30 cellular contexts compared by ENCODE assay signal in genomic region chr4:52619591-52619931, GRCh38.
"Had no signal": no experiment of that assay in that cellular context is flagged by ENCODE, and none has a peak within 500 bp of the region (broad histone marks: within the 10 kb centered on the region; RNA-seq: fewer than 3 reads in every experiment).

No MANE protein-coding gene starts in this region.

- ATAC-seq: activated T-cell treated with anti-CD3 and anti-CD28 coated beads, Interleukin-2, amount 50 U/mL, for 4 hours; Panc1; SK-N-SH treated with all-trans-retinoic acid at 6 μM for 48 hours had no signal

- H3K27ac Mint-ChIP-seq: activated CD4-positive, alpha-beta memory T cell treated with anti-CD3 and anti-CD28 coated beads for 36 hours; activated naive CD4-positive, alpha-beta T cell treated with anti-CD3 and anti-CD28 coated beads for 36 hours; activated naive CD8-positive, alpha-beta T cell; T-helper 1 cell treated with Interleukin-12 subunit alpha and Interleukin-12 subunit beta and Interleukin-4 antibody, amounts not matched to agents 30 μg/mL and 1 μg/mL, for 36 hours had no signal

- H3K4me3 Mint-ChIP-seq: activated CD4-positive, alpha-beta memory T cell treated with anti-CD3 and anti-CD28 coated beads for 36 hours; activated CD4-positive, alpha-beta T cell treated with anti-CD3 and anti-CD28 coated beads, Interleukin-2, amount 10 ng/mL, durations not matched to agents 7 days and 5 days; activated naive CD4-positive, alpha-beta T cell treated with anti-CD3 and anti-CD28 coated beads for 36 hours; activated naive CD8-positive, alpha-beta T cell; activated T-cell treated with anti-CD3 and anti-CD28 coated beads, Interleukin-2, amount 50 U/mL, for 4 hours; T-helper 1 cell treated with Interleukin-12 subunit alpha and Interleukin-12 subunit beta and Interleukin-4 antibody, amounts not matched to agents 30 μg/mL and 1 μg/mL, for 36 hours had no signal

- H3K27me3 Mint-ChIP-seq: activated CD4-positive, alpha-beta memory T cell treated with anti-CD3 and anti-CD28 coated beads for 36 hours; activated naive CD8-positive, alpha-beta T cell had no signal

- H3K9me3 Mint-ChIP-seq: activated CD4-positive, alpha-beta memory T cell treated with anti-CD3 and anti-CD28 coated beads for 36 hours; activated CD4-positive, alpha-beta T cell treated with anti-CD3 and anti-CD28 coated beads, Interleukin-2, amount 10 ng/mL, durations not matched to agents 7 days and 5 days; activated naive CD4-positive, alpha-beta T cell treated with anti-CD3 and anti-CD28 coated beads for 36 hours; activated T-cell treated with anti-CD3 and anti-CD28 coated beads, Interleukin-2, amount 50 U/mL, for 4 hours; T-helper 1 cell treated with Interleukin-12 subunit alpha and Interleukin-12 subunit beta and Interleukin-4 antibody, amounts not matched to agents 30 μg/mL and 1 μg/mL, for 36 hours had no signal

- H3K36me3 ChIP-seq: brain microvascular endothelial cell, MG63 had no signal

- H3K4me3 ChIP-seq: MG63, SJSA1 had no signal

- H3K27me3 ChIP-seq: brain microvascular endothelial cell, MG63, SJSA1 had no signal

- H3K9me3 ChIP-seq: MG63, SJSA1 had no signal

- DNase-seq: activated CD4-positive, alpha-beta memory T cell treated with anti-CD3 and anti-CD28 coated beads for 36 hours; activated CD4-positive, alpha-beta T cell treated with anti-CD3 and anti-CD28 coated beads, Interleukin-2, amount 10 ng/mL, durations not matched to agents 7 days and 5 days; activated CD4-positive, CD25-positive, alpha-beta regulatory T cell; activated CD8-positive, alpha-beta memory T cell treated with anti-CD3 and anti-CD28 coated beads for 24 hours; activated gamma-delta T cell; activated naive CD4-positive, alpha-beta T cell treated with anti-CD3 and anti-CD28 coated beads for 36 hours; activated T-cell treated with anti-CD3 and anti-CD28 coated beads, Interleukin-2, amount 50 U/mL, for 4 hours; amygdala; brain microvascular endothelial cell; MG63; MV-4-11; NCI-H1092 treated with DMSO at 0.1 percent for 48 hours; NCI-H1417 treated with DMSO at 0.1 percent for 48 hours; NCI-H1694; NCI-H2029; NCI-H2107; NCI-H2171 treated with DMSO at 0.1 percent for 48 hours; NCI-H226; NCI-H510A; NCI-H526 treated with DMSO at 0.1 percent for 48 hours; NCI-H82; OCI-M1; RPMI8226; SHP77 had no signal

- H3K4me1 ChIP-seq: SJSA1 had no signal

- H3K27ac ChIP-seq: brain microvascular endothelial cell, SJSA1, VCaP had no signal
